Comparison of ENCODE assay signal across 8 cellular contexts in genomic region chr4:40325406-40326019, GRCh38. TPM values are rescaled to one million over a fixed set of nuclear protein-coding genes. Genes with fewer than 3 reads are reported as not detected.
DNase-seq lines count a peak whose midpoint lies in the region; ATAC-seq and TF ChIP-seq lines count a peak whose summit lies in the region.

No MANE protein-coding gene starts in this region.

- H3K4me3 ChIP-seq in ACC112 (ENCODE audit: low read depth, low read length) = no peak overlapping the region

- peak; percentile 80 for TF ChIP-seq CTCF in MCF 10A (IDR thresholded peaks at IDR 0.05; ENCODE audit: unreplicated experiment)

- no peaks in the 10 kb centered on the region for H3K27me3 ChIP-seq in ACC112 (ENCODE audit: insufficient read depth, low read length)

- peak; percentile 94 for ATAC-seq in GM18498 (IDR thresholded peaks at IDR 0.05; ENCODE audit: unreplicated experiment)
- ATAC-seq in HG02763 (IDR thresholded peaks at IDR 0.05; ENCODE audit: unreplicated experiment) = peak; percentile 81
- ATAC-seq in T-helper 17 cell = peak; percentile 100

- no peaks in the 10 kb centered on the region for H3K9me3 Mint-ChIP-seq in MCF 10A (ENCODE audit: unreplicated experiment)

- CTCF ChIA-PET in MCF 10A (lab: Yijun Ruan, JAX) = interaction anchor here (0.6 to 4.9 kb wide), 43 partner anchors 9 to 1930 kb away, joined by 3 to 53 read pairs (median 4); partner anchors contain the start of gene CHRNA9

- H3K36me3 ChIP-seq in ACC112 (ENCODE audit: insufficient read depth, low read length) = no peaks in the 10 kb centered on the region

- H3K36me3 Mint-ChIP-seq in T-helper 17 cell (ENCODE audit: low read depth) (peaks cover 6% of the 10 kb centered on the region), MCF 10A (ENCODE audit: insufficient read depth, unreplicated experiment) (peaks cover 1% of the 10 kb centered on the region)

- intact Hi-C loops in MCF 10A (cut with micrococcal nuclease) = loop anchor here (1.0 to 10.0 kb wide), 5 partner anchors 175 to 631 kb away; partner anchors contain the start of genes N4BP2, RBM47 and UBE2K

- H3K9me3 ChIP-seq in T-helper 17 cell (ENCODE audit: control insufficient read depth, low read length, poor library complexity, severe bottlenecking) = no peaks in the 10 kb centered on the region

- POLR2A ChIA-PET in MCF 10A (lab: Yijun Ruan, JAX) = interaction anchor here (1.4 to 2.3 kb wide), 3 partner anchors 9 to 269 kb away, joined by 3 to 25 read pairs (median 18); partner anchors contain the start of gene N4BP2

- H3K27ac Mint-ChIP-seq in T-helper 17 cell = peak overlapping the region; percentile 79
- no peak overlapping the region for H3K27ac Mint-ChIP-seq in MCF 10A (ENCODE audit: low read depth, unreplicated experiment)

- DNase-seq in NCI-H1436 (lab: John Stamatoyannopoulos, UW) (peak; percentile 82), T-helper 17 cell (peak; percentile 34 to 46 (median 41)), MCF 10A (ENCODE audit: unreplicated experiment) (peak; percentile 72), kidney glomerular epithelial cell (lab: John Stamatoyannopoulos, UW) (peak; percentile 71)
- DNase-seq in stimulated activated CD8-positive, alpha-beta memory T cell treated with anti-CD3 and anti-CD28 coated beads, Interleukin-7, amount 100 ng/mL, for 4 hours (ENCODE audit: low read depth in 2 of 2) = peak; percentile 41 to 59

- H3K27me3 Mint-ChIP-seq in T-helper 17 cell = peaks cover 22% of the 10 kb centered on the region
- no peaks in the 10 kb centered on the region for H3K27me3 Mint-ChIP-seq in MCF 10A (ENCODE audit: insufficient read depth, unreplicated experiment)

- H3K79me2 ChIP-seq in ACC112 (ENCODE audit: control insufficient read depth, insufficient read depth, low read length, unreplicated experiment) = no peaks in the 10 kb centered on the region

- no TSS peak for BruUV-seq in MCF 10A (replicated peaks; lab: Mats Ljungman, UMichigan)

- H3K4me1 Mint-ChIP-seq in T-helper 17 cell (peaks cover 7% of the 10 kb centered on the region), MCF 10A (ENCODE audit: insufficient read depth, unreplicated experiment) (peaks cover 25% of the 10 kb centered on the region)

- peak overlapping the region; percentile 42 for H2AFZ ChIP-seq in ACC112 (ENCODE audit: low read length, unreplicated experiment)

- H3K27ac ChIP-seq in ACC112 (ENCODE audit: low read depth, low read length) = no peak overlapping the region

- H3K4me3 Mint-ChIP-seq in T-helper 17 cell = no peak overlapping the region
- H3K4me3 Mint-ChIP-seq in MCF 10A (ENCODE audit: unreplicated experiment) = no peak overlapping the region

- no peaks in the 10 kb centered on the region for H3K4me1 ChIP-seq in ACC112 (ENCODE audit: control insufficient read depth, insufficient read depth, low read length, unreplicated experiment)

RNA-seq across cellular contexts. Expression of gene CHRNA9, which starts 9.6 kb away (rescaled TPM):
- total RNA-seq in T-helper 17 cell = not detected
- 1.8 and 2.0 TPM in 2 replicates for total RNA-seq in MCF 10A (2022)
